ENCODE assay signal across 8 cellular contexts in genomic region chr6:26532699-26533523, GRCh38. TPM values are rescaled to one million over a fixed set of nuclear protein-coding genes. Genes with fewer than 3 reads are reported as not detected.
DNase-seq lines count a peak whose midpoint lies in the region; ATAC-seq and TF ChIP-seq lines count a peak whose summit lies in the region.

No MANE protein-coding gene starts in this region.

- H3K79me1 ChIP-seq in trophoblast cell (ENCODE audit: low read length) = peaks cover 5% of the 10 kb centered on the region

- peak overlapping the region; percentile 26 for H4K91ac ChIP-seq in trophoblast cell (ENCODE audit: low read depth, low read length)

- H3K4me1 ChIP-seq in cardiac muscle cell (ENCODE audit: low read depth) (peaks cover 12% of the 10 kb centered on the region), trophoblast cell (ENCODE audit: control insufficient read depth in 1 of 2, insufficient read depth in 2 of 2, low read length in 2 of 2) (no peaks in the 10 kb centered on the region), tibial artery (peaks cover 0 to 32% (median 12%) of the 10 kb centered on the region in 4 donors)

- no peaks in the 10 kb centered on the region for H3K9me3 Mint-ChIP-seq in activated naive CD8-positive, alpha-beta T cell treated with anti-CD3 and anti-CD28 coated beads, Interleukin-2, amount 50 U/mL, for 24 hours

- H2BK120ac ChIP-seq in trophoblast cell (ENCODE audit: insufficient read depth, low read length, poor library complexity) = no peak overlapping the region

- no peaks in the 10 kb centered on the region for H3K79me2 ChIP-seq in SU-DHL-6 (ENCODE audit: insufficient read depth, low read length)
- peaks cover 2% of the 10 kb centered on the region for H3K79me2 ChIP-seq in trophoblast cell (ENCODE audit: control insufficient read depth, insufficient read depth, low read length, poor library complexity)

- DNase-seq in AG09309 (ENCODE audit: low read depth) = peak; percentile 69
- DNase-seq in NCI-H1417 treated with DMSO at 0.1 percent for 48 hours (lab: John Stamatoyannopoulos, UW) = peak; percentile 67
- DNase-seq in activated naive CD8-positive, alpha-beta T cell treated with anti-CD3 and anti-CD28 coated beads, Interleukin-2, amount 50 U/mL, for 24 hours = peak; percentile 90
- peak; percentile 85 to 92 for DNase-seq in cardiac muscle cell (ENCODE audit: low read depth in 1 of 2, low spot score in 1 of 2)
- peak; percentile 94 to 99 for DNase-seq in trophoblast cell
- DNase-seq in tibial artery = peak; percentile 90 to 93

- H3K27ac Mint-ChIP-seq in activated naive CD8-positive, alpha-beta T cell treated with anti-CD3 and anti-CD28 coated beads, Interleukin-2, amount 50 U/mL, for 24 hours = peak overlapping the region; percentile 96

- H2BK12ac ChIP-seq in trophoblast cell (ENCODE audit: low read length) = no peak overlapping the region

- no peak overlapping the region for H3K23ac ChIP-seq in trophoblast cell (ENCODE audit: low read length)

- H3K9ac ChIP-seq in SU-DHL-6 (ENCODE audit: low read length) (peak overlapping the region; percentile 62), trophoblast cell (ENCODE audit: low read length) (peak overlapping the region; percentile 78)

- peaks cover 49% of the 10 kb centered on the region for H3K4me1 Mint-ChIP-seq in activated naive CD8-positive, alpha-beta T cell treated with anti-CD3 and anti-CD28 coated beads, Interleukin-2, amount 50 U/mL, for 24 hours

- H3K4me2 ChIP-seq in SU-DHL-6 (ENCODE audit: low read depth, low read length, poor library complexity, severe bottlenecking) = peak overlapping the region; percentile 89
- peak overlapping the region; percentile 62 for H3K4me2 ChIP-seq in trophoblast cell (ENCODE audit: low read length)

- H3K36me3 ChIP-seq in SU-DHL-6 (ENCODE audit: low read length) = no peaks in the 10 kb centered on the region
- H3K36me3 ChIP-seq in cardiac muscle cell = no peaks in the 10 kb centered on the region
- H3K36me3 ChIP-seq in trophoblast cell (ENCODE audit: control insufficient read depth in 1 of 2, insufficient read depth in 2 of 2, low read length in 2 of 2) = no peaks in the 10 kb centered on the region
- H3K36me3 ChIP-seq in tibial artery = no peaks in the 10 kb centered on the region

- no peak overlapping the region for H3K14ac ChIP-seq in trophoblast cell (ENCODE audit: low read length)

- H3K9me3 ChIP-seq in SU-DHL-6 (ENCODE audit: insufficient read depth, low read length) (no peaks in the 10 kb centered on the region), cardiac muscle cell (ENCODE audit: low read depth) (no peaks in the 10 kb centered on the region), trophoblast cell (ENCODE audit: insufficient read depth, low read depth, low read length) (no peaks in the 10 kb centered on the region), tibial artery (no peaks in the 10 kb centered on the region)

- H4K12ac ChIP-seq in trophoblast cell (ENCODE audit: low read depth, low read length) = no peak overlapping the region

- no CpG with 5 or more reads among the region's 28 CpGs for WGBS in trophoblast cell (ENCODE audit: extremely low coverage, insufficient coverage, insufficient read length)

- TF ChIP-seq CTCF in AG09309 (IDR thresholded peaks at IDR 0.05; ENCODE audit: control insufficient read depth, insufficient read depth, low read depth, low read length, missing control alignments) (no peak), SU-DHL-6 (IDR thresholded peaks at IDR 0.05; ENCODE audit: insufficient read depth, low read length, poor library complexity, severe bottlenecking) (no peak), cardiac muscle cell (IDR thresholded peaks at IDR 0.05; ENCODE audit: low read depth, low read length) (no peak), tibial artery (IDR thresholded peaks at IDR 0.05) (no peak)

- H3K4me3 Mint-ChIP-seq in activated naive CD8-positive, alpha-beta T cell treated with anti-CD3 and anti-CD28 coated beads, Interleukin-2, amount 50 U/mL, for 24 hours = peak overlapping the region; percentile 95

- H3K9me2 ChIP-seq in SU-DHL-6 (replicated peaks; ENCODE audit: insufficient read depth, low read length) = no peaks in the 10 kb centered on the region

- H2BK5ac ChIP-seq in trophoblast cell (ENCODE audit: low read depth, low read length, poor library complexity) = no peak overlapping the region

- H3K27ac ChIP-seq in SU-DHL-6 (ENCODE audit: low read depth, low read length) (peak overlapping the region; percentile 40), cardiac muscle cell (peak overlapping the region; percentile 72), trophoblast cell (ENCODE audit: low read depth, low read length) (no peak overlapping the region), tibial artery (peak overlapping the region; percentile 74 to 83)

- peak; percentile 39 for ATAC-seq in GM21515 (IDR thresholded peaks at IDR 0.05; ENCODE audit: unreplicated experiment)
- ATAC-seq in activated naive CD8-positive, alpha-beta T cell treated with anti-CD3 and anti-CD28 coated beads, Interleukin-2, amount 50 U/mL, for 24 hours = peak; percentile 58

- H3K27me3 Mint-ChIP-seq in activated naive CD8-positive, alpha-beta T cell treated with anti-CD3 and anti-CD28 coated beads, Interleukin-2, amount 50 U/mL, for 24 hours = peaks cover 5% of the 10 kb centered on the region

- no peak overlapping the region for H3K4ac ChIP-seq in trophoblast cell (ENCODE audit: low read depth, low read length)

- H2AK5ac ChIP-seq in trophoblast cell (ENCODE audit: low read length) = no peak overlapping the region

- peak overlapping the region; percentile 2 for H4K8ac ChIP-seq in trophoblast cell (ENCODE audit: low read depth, low read length)

- H4K20me1 ChIP-seq in SU-DHL-6 (ENCODE audit: low read depth, low read length) = no peaks in the 10 kb centered on the region

- H3K36me3 Mint-ChIP-seq in activated naive CD8-positive, alpha-beta T cell treated with anti-CD3 and anti-CD28 coated beads, Interleukin-2, amount 50 U/mL, for 24 hours (ENCODE audit: low read depth) = peaks cover 4% of the 10 kb centered on the region

- H3K18ac ChIP-seq in trophoblast cell (ENCODE audit: low read length) = no peak overlapping the region

- H3F3A ChIP-seq in SU-DHL-6 (ENCODE audit: insufficient read depth) = peaks cover 41% of the 10 kb centered on the region

- no peaks in the 10 kb centered on the region for H3K27me3 ChIP-seq in SU-DHL-6 (ENCODE audit: low read length)
- no peaks in the 10 kb centered on the region for H3K27me3 ChIP-seq in cardiac muscle cell
- no peaks in the 10 kb centered on the region for H3K27me3 ChIP-seq in trophoblast cell (ENCODE audit: insufficient read depth, low read length)
- H3K27me3 ChIP-seq in tibial artery = no peaks in the 10 kb centered on the region

- H3K4me3 ChIP-seq in AG09309 (ENCODE audit: control insufficient read depth, low read depth, low read length) (peak overlapping the region; percentile 81), SU-DHL-6 (ENCODE audit: insufficient read depth, low read length, poor library complexity, severe bottlenecking) (peak overlapping the region; percentile 65), cardiac muscle cell (peak overlapping the region; percentile 66), trophoblast cell (ENCODE audit: low read depth, low read length) (peak overlapping the region; percentile 86), tibial artery (peak overlapping the region; percentile 61 to 73)

- intact Hi-C loops in tibial artery (cut with DNase I; ENCODE audit: low total_unique reads) = loop anchor here (10.0 kb wide), 1 partner anchor 942 kb away; the partner anchor contains the start of gene ZNF184

- H2AFZ ChIP-seq in SU-DHL-6 (ENCODE audit: low read depth, low read length, severe bottlenecking) (peak overlapping the region; percentile 96), trophoblast cell (ENCODE audit: insufficient read depth, low read length, poor library complexity) (peak overlapping the region; percentile 50)

RNA-seq across cellular contexts. Expression of gene HMGN4, which starts 5.3 kb away (rescaled TPM):
- total RNA-seq in cardiac muscle cell = 56.6 and 57.1 TPM in 2 replicates
- polyA plus RNA-seq in cardiac muscle cell = 54.7 and 62.4 TPM in 2 replicates
- 24.2 and 24.8 TPM in 2 replicates for polyA plus RNA-seq in trophoblast cell (2013)

RNA-seq across cellular contexts. Expression of gene BTN1A1, which starts 32.8 kb away (rescaled TPM):
- total RNA-seq in cardiac muscle cell = not detected in 2 replicates
- polyA plus RNA-seq in cardiac muscle cell = 0.14 and 0.35 TPM in 2 replicates
- 0.01 TPM in 1 of 2 replicates, not detected in the other for polyA plus RNA-seq in trophoblast cell (2013)
